Comparison of ENCODE assay signal across 1 cellular context in genomic region chr22:39313258-39314001, GRCh38.
TF ChIP-seq lines count a peak whose summit lies in the region.

No MANE protein-coding gene starts in this region.

TF ChIP-seq in SK-N-SH, 30 proteins besides CTCF, POLR2A, EP300 and RAD21:
- no peak for TF ChIP-seq NRF1 (IDR thresholded peaks at IDR 0.05; ENCODE audit: low read depth, low read length)
- no peak for TF ChIP-seq EZH2phosphoT487 (IDR thresholded peaks at IDR 0.05; ENCODE audit: borderline replicate concordance, low read depth)
- TF ChIP-seq TEAD4 (IDR thresholded peaks at IDR 0.05; ENCODE audit: borderline replicate concordance, insufficient read depth), result no peak
- TF ChIP-seq FOXJ3 (CRISPR knock-in tag; IDR thresholded peaks at IDR 0.05), result no peak
- no peak for TF ChIP-seq CHD2 (IDR thresholded peaks at IDR 0.05; ENCODE audit: low read length, partially characterized antibody)
- TF ChIP-seq RFX5 (IDR thresholded peaks at IDR 0.05; ENCODE audit: low read length), result no peak
- TF ChIP-seq ELF1 (IDR thresholded peaks at IDR 0.05), result no peak
- TF ChIP-seq NFIC (IDR thresholded peaks at IDR 0.05; ENCODE audit: borderline replicate concordance), result no peak
- no peak for TF ChIP-seq GATA2 (CRISPR knock-in tag; IDR thresholded peaks at IDR 0.05)
- no peak for TF ChIP-seq MEF2A (IDR thresholded peaks at IDR 0.05; ENCODE audit: borderline replicate concordance, low read depth)
- no peak for TF ChIP-seq TCF12 (IDR thresholded peaks at IDR 0.05)
- TF ChIP-seq RCOR1 (IDR thresholded peaks at IDR 0.05; ENCODE audit: low read length), result no peak
- TF ChIP-seq SIN3A (IDR thresholded peaks at IDR 0.05; ENCODE audit: borderline replicate concordance, low read depth, low read length), result no peak
- no peak for TF ChIP-seq GABPA (IDR thresholded peaks at IDR 0.05; ENCODE audit: low read depth)
